In genomic region chr3:42144209-42144608, GRCh38 we compare ENCODE assay signal across 2 cellular contexts.
TF ChIP-seq lines count a peak whose summit lies in the region.

No MANE protein-coding gene starts in this region.

TF ChIP-seq in SK-N-SH, 30 proteins besides CTCF, POLR2A, EP300 and RAD21 (continued from another document):
- no peak for TF ChIP-seq USF1 (IDR thresholded peaks at IDR 0.05; ENCODE audit: borderline replicate concordance, low read depth)
- peak; percentile 46 for TF ChIP-seq GATA2 (CRISPR knock-in tag; IDR thresholded peaks at IDR 0.05)

TF ChIP-seq in SK-N-SH treated with all-trans-retinoic acid at 6 μM for 48 hours, 23 proteins besides CTCF, POLR2A, EP300 and RAD21:
- TF ChIP-seq POU6F1 (CRISPR knock-in tag; IDR thresholded peaks at IDR 0.05; ENCODE audit: borderline replicate concordance, low read depth) (no peak), TSHZ2 (CRISPR knock-in tag; IDR thresholded peaks at IDR 0.05) (no peak), ESRRG (CRISPR knock-in tag; IDR thresholded peaks at IDR 0.05) (no peak), RARB (CRISPR knock-in tag; IDR thresholded peaks at IDR 0.05) (no peak), PPARA (CRISPR knock-in tag; IDR thresholded peaks at IDR 0.05; ENCODE audit: borderline replicate concordance) (no peak), OSR1 (CRISPR knock-in tag; IDR thresholded peaks at IDR 0.05) (no peak), ISL1 (CRISPR knock-in tag; IDR thresholded peaks at IDR 0.05) (no peak), CREB5 (CRISPR knock-in tag; IDR thresholded peaks at IDR 0.05; ENCODE audit: low read depth) (no peak), ARNTL (CRISPR knock-in tag; IDR thresholded peaks at IDR 0.05; ENCODE audit: borderline replicate concordance, low read depth) (no peak), ZNF8 (CRISPR knock-in tag; IDR thresholded peaks at IDR 0.05) (no peak), CSRNP3 (CRISPR knock-in tag; IDR thresholded peaks at IDR 0.05) (no peak), BACH2 (CRISPR knock-in tag; IDR thresholded peaks at IDR 0.05; ENCODE audit: borderline replicate concordance) (no peak), ZNF70 (CRISPR knock-in tag; IDR thresholded peaks at IDR 0.05) (no peak), ZNF565 (CRISPR knock-in tag; conservative IDR thresholded peaks at IDR 0.05; ENCODE audit: low read depth) (no peak), PATZ1 (CRISPR knock-in tag; IDR thresholded peaks at IDR 0.05; ENCODE audit: borderline replicate concordance) (no peak), ZFP30 (CRISPR knock-in tag; IDR thresholded peaks at IDR 0.05) (no peak), ZFP3 (CRISPR knock-in tag; IDR thresholded peaks at IDR 0.05) (no peak), TCF4 (CRISPR knock-in tag; IDR thresholded peaks at IDR 0.05; ENCODE audit: borderline replicate concordance) (no peak)
